In the genomic region with DNA sequence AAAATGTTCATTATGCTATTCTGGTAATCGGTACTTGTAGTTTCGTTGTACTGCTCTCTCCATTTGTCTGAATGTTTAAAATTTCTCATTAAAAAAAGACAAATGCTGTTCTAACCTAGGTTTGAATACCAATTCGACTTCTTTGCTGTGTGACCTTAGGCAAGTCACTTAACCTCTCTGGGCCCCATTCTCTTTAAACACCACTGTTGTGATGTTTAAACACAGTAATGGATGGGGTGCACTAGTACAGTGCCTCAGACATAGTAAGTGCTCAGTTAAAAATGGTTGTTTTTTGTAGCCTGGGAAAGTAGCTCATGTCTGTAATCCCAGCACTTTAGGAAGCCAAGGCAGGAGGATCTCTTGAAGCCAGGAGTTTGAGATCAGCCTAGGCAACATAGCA, we compare ENCODE assay signal across 19 cellular contexts.
"Had no signal": no experiment of that assay in that cellular context is flagged by ENCODE, and none has a peak within 500 bp of the region (broad histone marks: within the 10 kb centered on the region; RNA-seq: fewer than 3 reads in every experiment).

No MANE protein-coding gene starts in this region.

- H2AFZ ChIP-seq: parathyroid adenoma had no signal

- H3K9me3 Mint-ChIP-seq: memory B cell; natural killer cell; neural crest cell; stimulated activated naive B cell treated with anti-CD40 and anti-IgM and Interleukin-4, amounts not matched to agents 10 μg/mL and 1 μg/mL and 100 μg/mL, for 72 hours; stimulated activated naive CD8-positive, alpha-beta T cell treated with anti-CD3 and anti-CD28 coated beads, Interleukin-15, Interleukin-2, amounts not matched to agents 100 ng/mL and 50 ng/mL, for 24 hours had no signal

- H3K4me3 Mint-ChIP-seq: memory B cell; natural killer cell; neural crest cell; stimulated activated naive B cell treated with anti-CD40 and anti-IgM and Interleukin-4, amounts not matched to agents 10 μg/mL and 1 μg/mL and 100 μg/mL, for 72 hours; stimulated activated naive CD8-positive, alpha-beta T cell treated with anti-CD3 and anti-CD28 coated beads, Interleukin-15, Interleukin-2, amounts not matched to agents 100 ng/mL and 50 ng/mL, for 24 hours had no signal

- H3K4me3 ChIP-seq: coronary artery, lung, right atrium auricular region, sigmoid colon, skin epidermis, spleen, suprapubic skin, transverse colon, upper lobe of right lung, uterus had no signal

- H3K27ac ChIP-seq: coronary artery, parathyroid adenoma, skin epidermis, spleen, suprapubic skin, upper lobe of right lung had no signal

- H3K4me1 ChIP-seq: spleen, upper lobe of right lung had no signal

- H3K27me3 ChIP-seq: right atrium auricular region, sigmoid colon, suprapubic skin, transverse colon, upper lobe of right lung, uterus had no signal

- H3K27ac Mint-ChIP-seq: memory B cell; natural killer cell; progenitor cell of endocrine pancreas; stimulated activated naive B cell treated with anti-CD40 and anti-IgM and Interleukin-4, amounts not matched to agents 10 μg/mL and 1 μg/mL and 100 μg/mL, for 72 hours; stimulated activated naive CD8-positive, alpha-beta T cell treated with anti-CD3 and anti-CD28 coated beads, Interleukin-15, Interleukin-2, amounts not matched to agents 100 ng/mL and 50 ng/mL, for 24 hours had no signal

- H3K9me3 ChIP-seq: right atrium auricular region, sigmoid colon, spleen, suprapubic skin, transverse colon, upper lobe of right lung, uterus had no signal

- ATAC-seq: left lobe of liver; natural killer cell; stimulated activated naive B cell treated with anti-CD40 and anti-IgM and Interleukin-4, amounts not matched to agents 10 μg/mL and 1 μg/mL and 100 μg/mL, for 72 hours; upper lobe of right lung had no signal

- H3K9ac ChIP-seq: parathyroid adenoma had no signal

- DNase-seq: head of caudate nucleus; natural killer cell; sigmoid colon; spleen; stimulated activated naive B cell treated with anti-CD40 and anti-IgM and Interleukin-4, amounts not matched to agents 10 μg/mL and 1 μg/mL and 100 μg/mL, for 72 hours; transverse colon; uterus had no signal

- H3K4me1 Mint-ChIP-seq: memory B cell had no signal

- H3K36me3 Mint-ChIP-seq: memory B cell; natural killer cell; stimulated activated naive B cell treated with anti-CD40 and anti-IgM and Interleukin-4, amounts not matched to agents 10 μg/mL and 1 μg/mL and 100 μg/mL, for 72 hours had no signal

- H3K36me3 ChIP-seq: right atrium auricular region, sigmoid colon, spleen, suprapubic skin, transverse colon, upper lobe of right lung, uterus had no signal
